In the genomic region with DNA sequence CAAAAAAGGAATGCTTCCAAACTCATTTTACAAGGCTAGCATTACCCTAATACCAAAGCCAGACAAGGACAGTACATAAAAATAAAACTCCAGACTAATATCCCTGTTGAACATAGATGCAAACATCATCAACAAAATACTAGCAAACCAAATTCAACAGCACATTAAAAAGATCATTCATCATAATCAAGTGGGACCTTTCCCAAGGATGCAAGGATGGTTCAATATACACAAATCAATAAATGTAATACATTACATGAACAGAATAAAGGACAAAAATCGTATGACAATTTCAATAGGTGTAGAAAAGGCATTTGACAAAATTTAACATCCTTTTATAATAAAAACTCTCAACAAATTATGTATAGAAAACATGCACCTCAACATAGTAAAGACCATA, we compare ENCODE assay signal across 34 cellular contexts.
"Had no signal": no experiment of that assay in that cellular context is flagged by ENCODE, and none has a peak within 500 bp of the region (broad histone marks: within the 10 kb centered on the region; RNA-seq: fewer than 3 reads in every experiment).

No MANE protein-coding gene starts in this region.

- H3K9me3 ChIP-seq: body of pancreas had no signal

- H3K36me3 ChIP-seq: adrenal gland, ascending aorta, brain microvascular endothelial cell, breast epithelium, cardiac muscle cell had no signal

- FAIRE-seq: astrocyte, bronchial epithelial cell had no signal

- H3K4me1 ChIP-seq: adrenal gland, ascending aorta, body of pancreas, breast epithelium had no signal

- H3K4me3 ChIP-seq: adrenal gland, ascending aorta, body of pancreas, breast epithelium, cardiac muscle cell had no signal

- H3K27ac ChIP-seq: adrenal gland, ascending aorta, body of pancreas, brain microvascular endothelial cell, breast epithelium, cardiac muscle cell had no signal

- H3K27me3 ChIP-seq: adrenal gland, ascending aorta, body of pancreas, brain microvascular endothelial cell, breast epithelium, cardiac muscle cell had no signal

- ATAC-seq: activated naive CD4-positive, alpha-beta T cell treated with anti-CD3 and anti-CD28 coated beads, Interleukin-2, amount 50 U/mL, for 72 hours; activated naive CD8-positive, alpha-beta T cell treated with anti-CD3 and anti-CD28 coated beads, Interleukin-2, amount 50 U/mL, for 24 hours; activated T-cell treated with anti-CD3 and anti-CD28 coated beads, Interleukin-2, amount 50 U/mL, for 4 hours; activated T-cell treated with anti-CD3 and anti-CD28 coated beads, Interleukin-2, amount 50 U/mL, for 72 hours; activated T-helper 17 cell treated with anti-CD3 and anti-CD28 coated beads, Interleukin-2, amount 50 U/mL, for 72 hours; body of pancreas had no signal

- DNase-seq: activated effector memory CD4-positive, alpha-beta T cell treated with anti-CD3 and anti-CD28 coated beads, Interleukin-2, amount 50 U/mL, for 16 hours; activated effector memory CD4-positive, alpha-beta T cell treated with Interleukin-2 at 50 U/mL for 16 hours; activated gamma-delta T cell; activated gamma-delta T cell treated with Interleukin-2 at 50 U/mL for 16 hours; activated naive CD4-positive, alpha-beta T cell; activated naive CD4-positive, alpha-beta T cell treated with anti-CD3 and anti-CD28 coated beads for 36 hours; activated naive CD4-positive, alpha-beta T cell treated with anti-CD3 and anti-CD28 coated beads, Interleukin-2, amount 10 ng/mL, durations not matched to agents 7 days and 5 days; activated naive CD4-positive, alpha-beta T cell treated with anti-CD3 and anti-CD28 coated beads, Interleukin-2, amount 50 U/mL, for 16 hours; activated naive CD4-positive, alpha-beta T cell treated with Interleukin-2 at 50 U/mL for 16 hours; activated naive CD8-positive, alpha-beta T cell treated with anti-CD3 and anti-CD28 coated beads for 36 hours; activated naive CD8-positive, alpha-beta T cell treated with anti-CD3 and anti-CD28 coated beads, Interleukin-2, amount 10 ng/mL, durations not matched to agents 7 days and 5 days; activated naive CD8-positive, alpha-beta T cell treated with anti-CD3 and anti-CD28 coated beads, Interleukin-2, amount 50 U/mL, for 24 hours; activated T-cell treated with anti-CD3 and anti-CD28 coated beads, Interleukin-2, amount 50 U/mL, for 1 hour; activated T-cell treated with anti-CD3 and anti-CD28 coated beads, Interleukin-2, amount 50 U/mL, for 24 hours; activated T-cell treated with anti-CD3 and anti-CD28 coated beads, Interleukin-2, amount 50 U/mL, for 4 hours; activated T-cell treated with anti-CD3 and anti-CD28 coated beads, Interleukin-2, amount 50 U/mL, for 48 hours; activated T-cell treated with anti-CD3 and anti-CD28 coated beads, Interleukin-2, amount 50 U/mL, for 72 hours; adrenal gland; amniotic stem cell; amygdala; anterior cingulate cortex; aorta; body of pancreas; brain microvascular endothelial cell; caudate nucleus; central memory CD4-positive, alpha-beta T cell; cerebellar nuclear complex had no signal
